ENCODE assay signal across 9 cellular contexts in genomic region chr20:61980647-61981583, GRCh38.
DNase-seq lines count a peak whose midpoint lies in the region; ATAC-seq and TF ChIP-seq lines count a peak whose summit lies in the region.
"Had no signal": no experiment of that assay in that cellular context is flagged by ENCODE, and none has a peak within 500 bp of the region (broad histone marks: within the 10 kb centered on the region; RNA-seq: fewer than 3 reads in every experiment).

No MANE protein-coding gene starts in this region.

- peak overlapping the region; percentile 92 for H3K27ac Mint-ChIP-seq in central memory CD8-positive, alpha-beta T cell (ENCODE audit: low read depth)

- H4K20me1 ChIP-seq in smooth muscle cell (ENCODE audit: low read depth): peaks cover 10% of the 10 kb centered on the region

- H3K9ac ChIP-seq in smooth muscle cell (ENCODE audit: low read depth): no peak overlapping the region

- no peak overlapping the region for H3K27ac ChIP-seq in smooth muscle cell (ENCODE audit: low read depth)
- H3K27ac ChIP-seq: ovary had no signal

- H3K36me3 ChIP-seq in GM06990 (ENCODE audit: control insufficient read depth, insufficient read depth, low read length) (peaks cover 11% of the 10 kb centered on the region), smooth muscle cell (ENCODE audit: low read depth) (no peaks in the 10 kb centered on the region)
- H3K36me3 ChIP-seq: ovary had no signal

- H3K4me1 Mint-ChIP-seq in central memory CD8-positive, alpha-beta T cell: peaks cover 22% of the 10 kb centered on the region

- H3K27me3 ChIP-seq in GM06990 (replicated peaks; ENCODE audit: control insufficient read depth, insufficient read depth, low read length) (no peaks in the 10 kb centered on the region), smooth muscle cell (ENCODE audit: low read depth) (no peaks in the 10 kb centered on the region)
- H3K27me3 ChIP-seq: ovary had no signal

- WGBS in smooth muscle cell (ENCODE audit: low lambda C conversion rate): 88% methylated on average over 22 of the region's 22 CpGs

- H3F3A ChIP-seq in smooth muscle cell (ENCODE audit: low read depth): no peaks in the 10 kb centered on the region

- H2AFZ ChIP-seq in smooth muscle cell (ENCODE audit: low read depth): no peak overlapping the region

- no peaks in the 10 kb centered on the region for H3K27me3 Mint-ChIP-seq in central memory CD8-positive, alpha-beta T cell

- TF ChIP-seq CTCF in GM06990 (IDR thresholded peaks at IDR 0.05; ENCODE audit: insufficient read depth, low read length, poor library complexity, severe bottlenecking): peak; percentile 75
- TF ChIP-seq CTCF in NB4 (IDR thresholded peaks at IDR 0.05; ENCODE audit: low read depth, low read length): peak; percentile 12
- TF ChIP-seq CTCF in smooth muscle cell (IDR thresholded peaks at IDR 0.05; ENCODE audit: borderline replicate concordance, insufficient read depth, poor library complexity, severe bottlenecking): no peak

- no peak overlapping the region for H3K4me2 ChIP-seq in smooth muscle cell

- H3K4me3 Mint-ChIP-seq in central memory CD8-positive, alpha-beta T cell: peak overlapping the region; percentile 30

- no peak for DNase-seq in GM06990 (ENCODE audit: extremely low read depth, insufficient read length)
- DNase-seq in NB4 (ENCODE audit: low read depth): peak; percentile 37
- DNase-seq in central memory CD8-positive, alpha-beta T cell (ENCODE audit: low spot score in 2 of 2): no peak
- DNase-seq in myocyte (ENCODE audit: low read depth): peak; percentile 22
- DNase-seq in smooth muscle cell (lab: John Stamatoyannopoulos, UW; ENCODE audit: unreplicated experiment): no peak
- no peak for DNase-seq in GM19238 (ENCODE audit: insufficient read length, low spot score)
- no peak for DNase-seq in NCI-H524 treated with DMSO at 0.1 percent for 48 hours (lab: John Stamatoyannopoulos, UW)

- H3K36me3 Mint-ChIP-seq in central memory CD8-positive, alpha-beta T cell (ENCODE audit: insufficient read depth): peaks cover 15% of the 10 kb centered on the region

- no peak for ATAC-seq in central memory CD8-positive, alpha-beta T cell (replicated peaks; ENCODE audit: extremely low read depth, poor library complexity, severe bottlenecking)
- no peak for ATAC-seq in HG02981 (IDR thresholded peaks at IDR 0.05; ENCODE audit: unreplicated experiment)

- H3K4me1 ChIP-seq in smooth muscle cell (ENCODE audit: low read depth): no peaks in the 10 kb centered on the region

- peaks cover 14% of the 10 kb centered on the region for H3K9me3 Mint-ChIP-seq in central memory CD8-positive, alpha-beta T cell

- H3K4me3 ChIP-seq in GM06990 (replicated peaks; ENCODE audit: low read depth, low read length) (no peak overlapping the region), NB4 (ENCODE audit: low read depth, low read length) (no peak overlapping the region), smooth muscle cell (no peak overlapping the region)
- H3K4me3 ChIP-seq: ovary had no signal

- H3K9me3 ChIP-seq in smooth muscle cell (replicated peaks; ENCODE audit: low read depth): no peaks in the 10 kb centered on the region
- H3K9me3 ChIP-seq: ovary had no signal

- H3K79me2 ChIP-seq in smooth muscle cell (ENCODE audit: low read depth): no peaks in the 10 kb centered on the region

- no peak for TF ChIP-seq POLR2A in NB4 (IDR thresholded peaks at IDR 0.05; ENCODE audit: extremely low read depth, insufficient read length)

Comparison
In these comparisons a context has a peak if more than half of its experiments do, and no peak if none do; other contexts are left out.
1. DNase-seq: peak in NB4 (single experiment) and myocyte (single experiment); none in GM06990 (single experiment), central memory CD8-positive, alpha-beta T cell (0 of 2), smooth muscle cell (single experiment), GM19238 (single experiment) and NCI-H524 treated with DMSO at 0.1 percent for 48 hours (single experiment).